8 cellular contexts compared by ENCODE assay signal in the genomic region with DNA sequence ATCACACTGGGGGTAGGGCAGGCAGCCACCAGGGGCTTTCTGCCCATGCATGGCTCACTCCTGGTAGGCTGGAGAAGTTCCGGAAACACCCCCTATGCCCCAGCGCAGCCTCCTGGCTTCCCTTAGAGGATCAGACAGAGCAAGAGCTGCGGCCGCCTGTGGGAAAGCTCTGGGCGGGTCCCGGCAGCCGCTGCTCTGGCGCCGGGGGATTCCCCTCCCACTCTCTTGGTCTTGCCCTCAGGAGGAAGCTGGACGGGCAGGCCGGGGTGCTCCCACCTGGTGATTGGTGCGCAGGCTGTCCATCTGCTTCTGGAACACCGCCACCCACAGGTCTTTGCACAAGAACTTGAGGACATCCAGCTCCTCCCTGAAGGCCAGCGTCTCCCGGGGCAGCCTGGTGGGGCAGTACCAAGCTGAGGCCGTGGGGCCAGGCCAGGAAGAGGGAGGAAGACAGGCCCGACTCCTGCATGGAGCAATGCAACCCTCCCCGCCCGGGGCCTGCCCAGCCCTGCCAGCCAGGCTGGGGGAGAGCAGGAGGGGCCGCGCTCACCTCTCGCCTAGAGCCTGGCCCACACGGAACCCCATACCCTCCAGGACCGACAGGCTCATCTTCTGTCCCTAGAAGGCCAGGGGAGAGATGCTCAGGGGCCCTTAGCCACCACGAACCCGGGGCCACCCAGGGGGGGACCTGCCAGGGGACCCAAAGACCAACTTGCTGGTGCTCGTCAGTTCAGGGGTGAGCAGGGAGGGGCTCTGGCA. TPM values are rescaled to one million over a fixed set of nuclear protein-coding genes. Genes with fewer than 3 reads are reported as not detected.
DNase-seq lines count a peak whose midpoint lies in the region; ATAC-seq and TF ChIP-seq lines count a peak whose summit lies in the region.

No MANE protein-coding gene starts in this region.

- H3K36me3 ChIP-seq in WERI-Rb-1 = no peaks in the 10 kb centered on the region; the same call in 1 of the 2 replicates
- no peaks in the 10 kb centered on the region for H3K36me3 ChIP-seq in trophoblast cell (ENCODE audit: control insufficient read depth in 1 of 2, insufficient read depth in 2 of 2, low read length in 2 of 2)

- no peak overlapping the region for H2AK5ac ChIP-seq in trophoblast cell (ENCODE audit: low read length)

- H2AFZ ChIP-seq in trophoblast cell (ENCODE audit: insufficient read depth, low read length, poor library complexity) = no peak overlapping the region

- peak; percentile 19 for TF ChIP-seq POLR2A in erythroblast (IDR thresholded peaks at IDR 0.05; ENCODE audit: low read length)

- H3K4me1 ChIP-seq in trophoblast cell (ENCODE audit: control insufficient read depth in 1 of 2, insufficient read depth in 2 of 2, low read length in 2 of 2) = peaks cover 17 to 18% of the 10 kb centered on the region in 2 experiments

- H3K14ac ChIP-seq in trophoblast cell (ENCODE audit: low read length) = no peak overlapping the region

- H2BK12ac ChIP-seq in trophoblast cell (ENCODE audit: low read length) = no peak overlapping the region

- no peak overlapping the region for H2BK5ac ChIP-seq in trophoblast cell (ENCODE audit: low read depth, low read length, poor library complexity)

- H3K4me3 ChIP-seq in WERI-Rb-1 (ENCODE audit: low read depth, low read length) = 0 out of 2 replicates have a peak overlapping the region, but pooled peaks have one; percentile 1
- H3K4me3 ChIP-seq in trophoblast cell (ENCODE audit: low read depth, low read length) = no peak overlapping the region

- no peak overlapping the region for H3K9ac ChIP-seq in trophoblast cell (ENCODE audit: low read length)

- in situ Hi-C loops in G401 (cut with HindIII; ENCODE audit: low sequenced_read_pairs) = no loop called here

- DNase-seq in AG08395 (ENCODE audit: low spot score) (peak; percentile 56), WERI-Rb-1 (peak; percentile 96), erythroblast (lab: John Stamatoyannopoulos, UW) (peak in 1 of 2 experiments; percentile 33), trophoblast cell (peak in 1 of 2 donors; percentile 28), G401 (ENCODE audit: low spot score) (no peak)

- no peaks in the 10 kb centered on the region for H3K9me3 ChIP-seq in WERI-Rb-1 (ENCODE audit: severe bottlenecking)
- H3K9me3 ChIP-seq in trophoblast cell (ENCODE audit: insufficient read depth, low read depth, low read length) = no peaks in the 10 kb centered on the region

- H3K27ac ChIP-seq in WERI-Rb-1 (peak overlapping the region; percentile 67), trophoblast cell (ENCODE audit: low read depth, low read length) (no peak overlapping the region)

- no peak overlapping the region for H4K8ac ChIP-seq in trophoblast cell (ENCODE audit: low read depth, low read length)

- no CpG with 5 or more reads among the region's 27 CpGs for WGBS in trophoblast cell (ENCODE audit: extremely low coverage, insufficient coverage, insufficient read length)

- no peak overlapping the region for H4K91ac ChIP-seq in trophoblast cell (ENCODE audit: low read depth, low read length)

- peak overlapping the region; percentile 11 for H3K4me2 ChIP-seq in trophoblast cell (ENCODE audit: low read length)

- H3K4ac ChIP-seq in trophoblast cell (ENCODE audit: low read depth, low read length) = no peak overlapping the region

- H3K27me3 ChIP-seq in WERI-Rb-1 (ENCODE audit: insufficient read depth, low read depth, severe bottlenecking) (no peaks in the 10 kb centered on the region), trophoblast cell (ENCODE audit: insufficient read depth, low read length) (no peaks in the 10 kb centered on the region)

- ATAC-seq in GM19025 (IDR thresholded peaks at IDR 0.05; ENCODE audit: low read depth, unreplicated experiment) (peak; percentile 82), HG03442 (IDR thresholded peaks at IDR 0.05; ENCODE audit: unreplicated experiment) (peak; percentile 56), HG03097 (IDR thresholded peaks at IDR 0.05; ENCODE audit: low FRiP score, unreplicated experiment) (no peak)

- H3K23ac ChIP-seq in trophoblast cell (ENCODE audit: low read length) = no peak overlapping the region

- no peak overlapping the region for H3K18ac ChIP-seq in trophoblast cell (ENCODE audit: low read length)

- peak; percentile 39; the same call in 1 of the 2 replicates for TF ChIP-seq CTCF in WERI-Rb-1 (IDR thresholded peaks at IDR 0.05; ENCODE audit: low read depth, low read length)

- no peak overlapping the region for H2BK120ac ChIP-seq in trophoblast cell (ENCODE audit: insufficient read depth, low read length, poor library complexity)

- no peaks in the 10 kb centered on the region for H3K79me1 ChIP-seq in trophoblast cell (ENCODE audit: low read length)

- no peak overlapping the region for H4K12ac ChIP-seq in trophoblast cell (ENCODE audit: low read depth, low read length)

- no peaks in the 10 kb centered on the region for H3K79me2 ChIP-seq in trophoblast cell (ENCODE audit: control insufficient read depth, insufficient read depth, low read length, poor library complexity)

RNA-seq across cellular contexts. Expression of a gene that starts 4.0 kb away (rescaled TPM):
- polyA plus RNA-seq in trophoblast cell (2013) = 0.10 TPM in 2 replicates
- total RNA-seq in G401 (2014; rRNA removed; shearing (Covaris generic)) = 0.31 TPM in 1 of 2 replicates, not detected in the other

RNA-seq across cellular contexts. Expression of a gene that starts 13.3 kb away (rescaled TPM):
- 23.3 and 24.2 TPM in 2 replicates for polyA plus RNA-seq in trophoblast cell (2013)
- 38.4 and 52.9 TPM in 2 replicates for total RNA-seq in G401 (2014; rRNA removed; shearing (Covaris generic))

RNA-seq across cellular contexts. Expression of a gene that starts 13.8 kb away (rescaled TPM):
- 12.9 and 13.8 TPM in 2 replicates for polyA plus RNA-seq in trophoblast cell (2013)
- total RNA-seq in G401 (2014; rRNA removed; shearing (Covaris generic)) = 9.0 and 14.7 TPM in 2 replicates
